20 cellular contexts compared by ENCODE assay signal in the genomic region with DNA sequence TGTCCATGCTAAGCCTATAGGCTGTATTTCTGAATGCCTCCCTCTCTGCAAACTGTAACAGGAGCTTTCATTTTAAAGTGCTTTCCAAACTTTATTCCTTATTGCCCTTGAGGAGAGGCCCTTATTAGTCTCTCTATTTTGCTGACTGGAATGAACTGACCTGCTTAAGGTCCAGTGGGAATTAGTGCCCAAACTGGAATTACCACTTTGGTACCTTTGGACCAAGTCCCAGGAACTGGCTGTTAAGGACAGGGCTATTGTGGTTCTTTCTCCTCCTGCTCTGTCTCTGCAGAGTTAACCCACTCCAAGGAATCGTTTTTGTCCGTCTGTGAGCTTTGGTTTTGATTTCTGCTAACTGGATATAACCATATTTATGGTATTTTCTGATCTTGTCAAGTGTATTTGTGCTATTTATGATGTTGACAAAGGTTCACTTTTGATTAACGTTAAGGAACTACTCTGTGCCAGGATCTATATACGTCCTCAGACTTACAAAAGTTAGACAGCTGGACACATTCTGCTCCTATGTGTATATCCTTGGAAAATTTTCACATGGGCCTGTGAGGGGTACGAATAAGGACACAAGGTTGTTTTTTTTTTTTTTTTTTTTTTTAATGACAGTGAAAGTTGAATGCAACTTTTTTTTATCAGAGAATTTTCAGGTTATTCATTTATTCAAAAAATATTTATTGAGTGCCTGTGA.
DNase-seq lines count a peak whose midpoint lies in the region; ATAC-seq, FAIRE-seq and TF ChIP-seq lines count a peak whose summit lies in the region.
"Had no signal": no experiment of that assay in that cellular context is flagged by ENCODE, and none has a peak within 500 bp of the region (broad histone marks: within the 10 kb centered on the region; RNA-seq: fewer than 3 reads in every experiment).

No MANE protein-coding gene starts in this region.

- H3K9me3 ChIP-seq in Caco-2: peaks cover 52% of the 10 kb centered on the region
- H3K9me3 ChIP-seq: HAP-1 had no signal

- H3K4me3 ChIP-seq in Caco-2 (ENCODE audit: low read depth, low read length): no peak overlapping the region
- H3K4me3 ChIP-seq: gastroesophageal sphincter, HAP-1, Peyer's patch, spleen had no signal

- H3K36me3 Mint-ChIP-seq in Caco-2 (ENCODE audit: insufficient read depth, unreplicated experiment) (peaks cover 7% of the 10 kb centered on the region), nephron (ENCODE audit: low read depth) (peaks cover 23% of the 10 kb centered on the region)
- peaks cover 20% of the 10 kb centered on the region for H3K36me3 Mint-ChIP-seq in activated T-helper 2 cell treated with anti-CD3 and anti-CD28 coated beads, Interferon-gamma antibody, Interleukin-2, Interleukin-4, amounts not matched to agents 10 μg/mL and 5 μg/mL and 100 μg/mL, durations not matched to agents 14 hours and 24 hours and 36 hours (ENCODE audit: low read depth)
- peaks cover 2% of the 10 kb centered on the region for H3K36me3 Mint-ChIP-seq in activated CD8-positive, alpha-beta T cell treated with anti-CD3 and anti-CD28 coated beads, Interleukin-2, amount 10 ng/mL, durations not matched to agents 7 days and 5 days (ENCODE audit: low read depth)

- H3K27ac Mint-ChIP-seq in Caco-2 (ENCODE audit: unreplicated experiment): peak overlapping the region; percentile 60
- peak overlapping the region; percentile 72 to 93 (median 87) for H3K27ac Mint-ChIP-seq in nephron
- no peak overlapping the region for H3K27ac Mint-ChIP-seq in activated T-helper 2 cell treated with anti-CD3 and anti-CD28 coated beads, Interferon-gamma antibody, Interleukin-2, Interleukin-4, amounts not matched to agents 10 μg/mL and 5 μg/mL and 100 μg/mL, durations not matched to agents 14 hours and 24 hours and 36 hours
- H3K27ac Mint-ChIP-seq in activated CD8-positive, alpha-beta T cell treated with anti-CD3 and anti-CD28 coated beads, Interleukin-2, amount 10 ng/mL, durations not matched to agents 7 days and 5 days: no peak overlapping the region
- H3K27ac Mint-ChIP-seq: WTC11 had no signal

- TF ChIP-seq CTCF in Caco-2 (IDR thresholded peaks at IDR 0.05; ENCODE audit: insufficient read depth in 1 of 2, low read depth in 1 of 2, low read length in 1 of 2, severe bottlenecking in 1 of 2, unreplicated experiment in 1 of 2) (no peak), nephron (IDR thresholded peaks at IDR 0.05; ENCODE audit: unreplicated experiment in 3 of 3) (no peak), GM10266 (IDR thresholded peaks at IDR 0.05; ENCODE audit: control insufficient read depth, insufficient read depth, low read depth, missing control alignments) (no peak)

- peak; percentile 26 for FAIRE-seq in endometrium (lab: Jason Lieb, UNC)
- FAIRE-seq: endothelial cell of umbilical vein had no signal

- H3K9me3 Mint-ChIP-seq in Caco-2 (ENCODE audit: unreplicated experiment) (peaks cover 52% of the 10 kb centered on the region), nephron (peaks cover 34% of the 10 kb centered on the region)
- peaks cover 68% of the 10 kb centered on the region for H3K9me3 Mint-ChIP-seq in activated T-helper 2 cell treated with anti-CD3 and anti-CD28 coated beads, Interferon-gamma antibody, Interleukin-2, Interleukin-4, amounts not matched to agents 10 μg/mL and 5 μg/mL and 100 μg/mL, durations not matched to agents 14 hours and 24 hours and 36 hours
- H3K9me3 Mint-ChIP-seq in activated CD8-positive, alpha-beta T cell treated with anti-CD3 and anti-CD28 coated beads, Interleukin-2, amount 10 ng/mL, durations not matched to agents 7 days and 5 days (ENCODE audit: insufficient read depth): peaks cover 43% of the 10 kb centered on the region

- no peaks in the 10 kb centered on the region for H3K27me3 ChIP-seq in Caco-2 (replicated peaks; ENCODE audit: control insufficient read depth, insufficient read depth, low read length)
- H3K27me3 ChIP-seq: gastroesophageal sphincter, Peyer's patch, spleen had no signal

- no peak overlapping the region for H3K4me3 Mint-ChIP-seq in Caco-2 (ENCODE audit: unreplicated experiment)
- no peak overlapping the region for H3K4me3 Mint-ChIP-seq in nephron
- H3K4me3 Mint-ChIP-seq in activated T-helper 2 cell treated with anti-CD3 and anti-CD28 coated beads, Interferon-gamma antibody, Interleukin-2, Interleukin-4, amounts not matched to agents 10 μg/mL and 5 μg/mL and 100 μg/mL, durations not matched to agents 14 hours and 24 hours and 36 hours (ENCODE audit: low read depth): no peak overlapping the region
- H3K4me3 Mint-ChIP-seq in activated CD8-positive, alpha-beta T cell treated with anti-CD3 and anti-CD28 coated beads, Interleukin-2, amount 10 ng/mL, durations not matched to agents 7 days and 5 days: no peak overlapping the region
- H3K4me3 Mint-ChIP-seq: WTC11 had no signal

- DNase-seq in Caco-2: peak; percentile 75 to 78
- DNase-seq in NCI-H2029 treated with DMSO at 0.1 percent for 48 hours (lab: John Stamatoyannopoulos, UW): peak; percentile 66
- no peak for DNase-seq in activated T-helper 2 cell treated with anti-CD3 and anti-CD28 coated beads, Interferon-gamma antibody, Interleukin-2, Interleukin-4, amounts not matched to agents 10 μg/mL and 5 μg/mL and 100 μg/mL, durations not matched to agents 14 hours and 24 hours and 36 hours (ENCODE audit: low spot score)
- DNase-seq in GM10266 (ENCODE audit: extremely low spot score): no peak
- DNase-seq in activated CD8-positive, alpha-beta T cell treated with anti-CD3 and anti-CD28 coated beads, Interleukin-2, amount 10 ng/mL, durations not matched to agents 7 days and 5 days: no peak
- DNase-seq: amniotic stem cell; GDM1; NCI-H1105 treated with DMSO at 0.1 percent for 48 hours; NCI-H526; Peyer's patch; posterior cingulate gyrus; spleen; stimulated activated naive CD4-positive, alpha-beta T cell treated with Interleukin-2 at 50 U/mL for 16 hours had no signal

- H3K36me3 ChIP-seq in Caco-2 (ENCODE audit: control insufficient read depth, insufficient read depth, low read length): no peaks in the 10 kb centered on the region
- H3K36me3 ChIP-seq: gastroesophageal sphincter, HAP-1, Peyer's patch, spleen had no signal

- no TSS peak for BruUV-seq in Caco-2 (replicated peaks; lab: Mats Ljungman, UMichigan)

- peaks cover 25% of the 10 kb centered on the region for H3K4me1 Mint-ChIP-seq in Caco-2 (ENCODE audit: low read depth, unreplicated experiment)
- peaks cover 41% of the 10 kb centered on the region for H3K4me1 Mint-ChIP-seq in nephron
- H3K4me1 Mint-ChIP-seq in activated T-helper 2 cell treated with anti-CD3 and anti-CD28 coated beads, Interferon-gamma antibody, Interleukin-2, Interleukin-4, amounts not matched to agents 10 μg/mL and 5 μg/mL and 100 μg/mL, durations not matched to agents 14 hours and 24 hours and 36 hours (ENCODE audit: low read depth): no peaks in the 10 kb centered on the region
- no peaks in the 10 kb centered on the region for H3K4me1 Mint-ChIP-seq in activated CD8-positive, alpha-beta T cell treated with anti-CD3 and anti-CD28 coated beads, Interleukin-2, amount 10 ng/mL, durations not matched to agents 7 days and 5 days (ENCODE audit: low read depth)

- CTCF ChIA-PET in Caco-2 (lab: Charles Lee): interaction anchor here (0.6 kb wide), 1 partner anchor 156 kb away, joined by 4 read pairs; no protein-coding TSS in a partner anchor
- CTCF ChIA-PET in activated CD8-positive, alpha-beta T cell treated with anti-CD3 and anti-CD28 coated beads, Interleukin-2, amount 10 ng/mL, durations not matched to agents 7 days and 5 days (lab: Charles Lee): interaction anchor here (1.4 kb wide), 1 partner anchor 10 kb away, joined by 3 read pairs; no protein-coding TSS in a partner anchor

- POLR2A ChIA-PET in Caco-2 (lab: Charles Lee): no interaction called here
- POLR2A ChIA-PET in activated CD8-positive, alpha-beta T cell treated with anti-CD3 and anti-CD28 coated beads, Interleukin-2, amount 10 ng/mL, durations not matched to agents 7 days and 5 days (lab: Charles Lee): no interaction called here

- intact Hi-C loops in Caco-2 (cut with micrococcal nuclease; ENCODE audit: unreplicated experiment): no loop called here
- intact Hi-C loops in activated T-helper 2 cell treated with anti-CD3 and anti-CD28 coated beads, Interferon-gamma antibody, Interleukin-2, Interleukin-4, amounts not matched to agents 10 μg/mL and 5 μg/mL and 100 μg/mL, durations not matched to agents 14 hours and 24 hours and 36 hours (cut with micrococcal nuclease): no loop called here

- H3K27me3 Mint-ChIP-seq in Caco-2 (ENCODE audit: insufficient read depth, unreplicated experiment) (no peaks in the 10 kb centered on the region), nephron (ENCODE audit: low read depth) (no peaks in the 10 kb centered on the region)
- no peaks in the 10 kb centered on the region for H3K27me3 Mint-ChIP-seq in activated T-helper 2 cell treated with anti-CD3 and anti-CD28 coated beads, Interferon-gamma antibody, Interleukin-2, Interleukin-4, amounts not matched to agents 10 μg/mL and 5 μg/mL and 100 μg/mL, durations not matched to agents 14 hours and 24 hours and 36 hours (ENCODE audit: low read depth)
- H3K27me3 Mint-ChIP-seq in activated CD8-positive, alpha-beta T cell treated with anti-CD3 and anti-CD28 coated beads, Interleukin-2, amount 10 ng/mL, durations not matched to agents 7 days and 5 days (ENCODE audit: low read depth): no peaks in the 10 kb centered on the region

- H3K4me1 ChIP-seq in Caco-2: peaks cover 29% of the 10 kb centered on the region
- H3K4me1 ChIP-seq: HAP-1, Peyer's patch, spleen had no signal

- ATAC-seq in GM21619 (IDR thresholded peaks at IDR 0.05; ENCODE audit: unreplicated experiment): no peak
- ATAC-seq in activated CD8-positive, alpha-beta T cell treated with anti-CD3 and anti-CD28 coated beads, Interleukin-2, amount 10 ng/mL, durations not matched to agents 7 days and 5 days: no peak
- ATAC-seq: gastroesophageal sphincter, WTC11 had no signal

Comparison
In these comparisons a context has a peak if more than half of its experiments do, and no peak if none do; other contexts are left out.
1. DNase-seq: peak in Caco-2 (2 of 2) and NCI-H2029 treated with DMSO at 0.1 percent for 48 hours (single experiment); none in activated T-helper 2 cell treated with anti-CD3 and anti-CD28 coated beads, Interferon-gamma antibody, Interleukin-2, Interleukin-4, amounts not matched to agents 10 μg/mL and 5 μg/mL and 100 μg/mL, durations not matched to agents 14 hours and 24 hours and 36 hours (single experiment), GM10266 (single experiment) and activated CD8-positive, alpha-beta T cell treated with anti-CD3 and anti-CD28 coated beads, Interleukin-2, amount 10 ng/mL, durations not matched to agents 7 days and 5 days (single experiment).
2. H3K27ac Mint-ChIP-seq: peak in Caco-2 (single experiment) and nephron (3 of 3); none in activated T-helper 2 cell treated with anti-CD3 and anti-CD28 coated beads, Interferon-gamma antibody, Interleukin-2, Interleukin-4, amounts not matched to agents 10 μg/mL and 5 μg/mL and 100 μg/mL, durations not matched to agents 14 hours and 24 hours and 36 hours (single experiment) and activated CD8-positive, alpha-beta T cell treated with anti-CD3 and anti-CD28 coated beads, Interleukin-2, amount 10 ng/mL, durations not matched to agents 7 days and 5 days (single experiment).